13 cellular contexts compared by ENCODE assay signal in genomic region chr1:30058966-30059365, GRCh38.
DNase-seq lines count a peak whose midpoint lies in the region; ATAC-seq and TF ChIP-seq lines count a peak whose summit lies in the region.
"Had no signal": no experiment of that assay in that cellular context is flagged by ENCODE, and none has a peak within 500 bp of the region (broad histone marks: within the 10 kb centered on the region; RNA-seq: fewer than 3 reads in every experiment).

No MANE protein-coding gene starts in this region.

- in situ Hi-C loops in astrocyte of the cerebellum (cut with HindIII; ENCODE audit: low sequenced_read_pairs) = no loop called here

- H3K9me3 ChIP-seq in hepatocyte (ENCODE audit: low read depth) = no peaks in the 10 kb centered on the region

- no peaks in the 10 kb centered on the region for H4K20me1 ChIP-seq in hepatocyte (ENCODE audit: insufficient read depth, poor library complexity, severe bottlenecking)

- H3K27ac Mint-ChIP-seq in activated T-helper 1 cell treated with anti-CD3 and anti-CD28 coated beads, Interleukin-12 subunit alpha, Interleukin-12 subunit beta, Interleukin-2, Interleukin-4 antibody, amounts not matched to agents 30 ng/mL and 10 ng/mL and 1 ng/mL, durations not matched to agents 14 hours and 24 hours and 36 hours = no peak overlapping the region
- H3K27ac Mint-ChIP-seq: CD4-positive, alpha-beta memory T cell; natural killer cell treated with Interleukin-12 subunit alpha and Interleukin-12 subunit beta and Interleukin-15 and Interleukin-18, amount 100 ng/mL, for 72 hours; stimulated activated effector memory CD8-positive, alpha-beta T cell treated with anti-CD3 and anti-CD28 coated beads, Interleukin-12 subunit alpha, Interleukin-12 subunit beta, amount 100 ng/mL, for 72 hours had no signal

- no peak overlapping the region for H3K4me3 ChIP-seq in AG09309 (ENCODE audit: control insufficient read depth, low read depth, low read length)
- H3K4me3 ChIP-seq in astrocyte of the cerebellum (ENCODE audit: low read depth, low read length) = no peak overlapping the region
- no peak overlapping the region for H3K4me3 ChIP-seq in hepatocyte
- H3K4me3 ChIP-seq in dorsolateral prefrontal cortex = no peak overlapping the region
- H3K4me3 ChIP-seq: GM12878 had no signal

- H3K4me1 ChIP-seq in hepatocyte (ENCODE audit: insufficient read depth) = no peaks in the 10 kb centered on the region

- H3K27me3 ChIP-seq in hepatocyte = peaks cover 14% of the 10 kb centered on the region
- H3K27me3 ChIP-seq in dorsolateral prefrontal cortex = peaks cover 0 to 5% (median 0%) of the 10 kb centered on the region in 45 donors

- no peak overlapping the region for H3K27ac ChIP-seq in hepatocyte
- H3K27ac ChIP-seq in dorsolateral prefrontal cortex = no peak overlapping the region

- H3K36me3 ChIP-seq in hepatocyte (replicated peaks; ENCODE audit: insufficient read depth, low read depth) = no peaks in the 10 kb centered on the region

- peak; percentile 85 for DNase-seq in AG09309 (ENCODE audit: low read depth)
- DNase-seq in HPDE6-E6E7 (ENCODE audit: extremely low spot score) = peak; percentile 53
- peak; percentile 73 for DNase-seq in astrocyte of the cerebellum (ENCODE audit: low read depth)
- peak; percentile 74 for DNase-seq in hepatocyte (ENCODE audit: low spot score)
- DNase-seq in dorsolateral prefrontal cortex = no peak
- no peak for DNase-seq in activated T-helper 1 cell treated with anti-CD3 and anti-CD28 coated beads, Interleukin-12 subunit alpha, Interleukin-12 subunit beta, Interleukin-2, Interleukin-4 antibody, amounts not matched to agents 30 ng/mL and 10 ng/mL and 1 ng/mL, durations not matched to agents 14 hours and 24 hours and 36 hours (ENCODE audit: low spot score)
- DNase-seq: CD4-positive, alpha-beta memory T cell; NCI-H2081 had no signal

- no peaks in the 10 kb centered on the region for H3K79me2 ChIP-seq in hepatocyte

- intact Hi-C loops in dorsolateral prefrontal cortex (cut with DNase I) = no loop called here
- intact Hi-C loops in activated T-helper 1 cell treated with anti-CD3 and anti-CD28 coated beads, Interleukin-12 subunit alpha, Interleukin-12 subunit beta, Interleukin-2, Interleukin-4 antibody, amounts not matched to agents 30 ng/mL and 10 ng/mL and 1 ng/mL, durations not matched to agents 14 hours and 24 hours and 36 hours (cut with micrococcal nuclease) = no loop called here

- no peaks in the 10 kb centered on the region for H3K9me2 ChIP-seq in hepatocyte (replicated peaks; ENCODE audit: insufficient read depth)

- ATAC-seq in HG03097 (IDR thresholded peaks at IDR 0.05; ENCODE audit: low FRiP score, unreplicated experiment) (no peak), GM18858 (IDR thresholded peaks at IDR 0.05; ENCODE audit: unreplicated experiment) (no peak)
- ATAC-seq: GM12878; natural killer cell treated with Interleukin-12 subunit alpha and Interleukin-12 subunit beta and Interleukin-15 and Interleukin-18, amount 100 ng/mL, for 72 hours had no signal

- no peaks in the 10 kb centered on the region for H3K27me3 Mint-ChIP-seq in activated T-helper 1 cell treated with anti-CD3 and anti-CD28 coated beads, Interleukin-12 subunit alpha, Interleukin-12 subunit beta, Interleukin-2, Interleukin-4 antibody, amounts not matched to agents 30 ng/mL and 10 ng/mL and 1 ng/mL, durations not matched to agents 14 hours and 24 hours and 36 hours (ENCODE audit: insufficient read depth)

- H3K36me3 Mint-ChIP-seq in activated T-helper 1 cell treated with anti-CD3 and anti-CD28 coated beads, Interleukin-12 subunit alpha, Interleukin-12 subunit beta, Interleukin-2, Interleukin-4 antibody, amounts not matched to agents 30 ng/mL and 10 ng/mL and 1 ng/mL, durations not matched to agents 14 hours and 24 hours and 36 hours (ENCODE audit: low read depth) = no peaks in the 10 kb centered on the region
- H3K36me3 Mint-ChIP-seq: CD4-positive, alpha-beta memory T cell; natural killer cell treated with Interleukin-12 subunit alpha and Interleukin-12 subunit beta and Interleukin-15 and Interleukin-18, amount 100 ng/mL, for 72 hours; stimulated activated effector memory CD8-positive, alpha-beta T cell treated with anti-CD3 and anti-CD28 coated beads, Interleukin-12 subunit alpha, Interleukin-12 subunit beta, amount 100 ng/mL, for 72 hours had no signal

- TF ChIP-seq CTCF in AG09309 (IDR thresholded peaks at IDR 0.05; ENCODE audit: control insufficient read depth, insufficient read depth, low read depth, low read length, missing control alignments) = peak; percentile 2
- no peak for TF ChIP-seq CTCF in astrocyte of the cerebellum (IDR thresholded peaks at IDR 0.05; ENCODE audit: low read depth, low read length, missing control alignments)
- TF ChIP-seq CTCF in hepatocyte (IDR thresholded peaks at IDR 0.05; ENCODE audit: poor library complexity) = no peak
- TF ChIP-seq CTCF in dorsolateral prefrontal cortex (IDR thresholded peaks at IDR 0.05 in 54 of 56, conservative IDR thresholded peaks at IDR 0.05 in 2 of 56; ENCODE audit: low read depth in 1 of 56, partially characterized antibody in 56 of 56) = no peak

- no peak overlapping the region for H3K4me2 ChIP-seq in hepatocyte

- no peaks in the 10 kb centered on the region for H3K4me1 Mint-ChIP-seq in activated T-helper 1 cell treated with anti-CD3 and anti-CD28 coated beads, Interleukin-12 subunit alpha, Interleukin-12 subunit beta, Interleukin-2, Interleukin-4 antibody, amounts not matched to agents 30 ng/mL and 10 ng/mL and 1 ng/mL, durations not matched to agents 14 hours and 24 hours and 36 hours (ENCODE audit: low read depth)
- H3K4me1 Mint-ChIP-seq: CD4-positive, alpha-beta memory T cell; stimulated activated effector memory CD8-positive, alpha-beta T cell treated with anti-CD3 and anti-CD28 coated beads, Interleukin-12 subunit alpha, Interleukin-12 subunit beta, amount 100 ng/mL, for 72 hours had no signal

- no peak overlapping the region for H3K4me3 Mint-ChIP-seq in activated T-helper 1 cell treated with anti-CD3 and anti-CD28 coated beads, Interleukin-12 subunit alpha, Interleukin-12 subunit beta, Interleukin-2, Interleukin-4 antibody, amounts not matched to agents 30 ng/mL and 10 ng/mL and 1 ng/mL, durations not matched to agents 14 hours and 24 hours and 36 hours
- H3K4me3 Mint-ChIP-seq: CD4-positive, alpha-beta memory T cell; natural killer cell treated with Interleukin-12 subunit alpha and Interleukin-12 subunit beta and Interleukin-15 and Interleukin-18, amount 100 ng/mL, for 72 hours; stimulated activated effector memory CD8-positive, alpha-beta T cell treated with anti-CD3 and anti-CD28 coated beads, Interleukin-12 subunit alpha, Interleukin-12 subunit beta, amount 100 ng/mL, for 72 hours had no signal

- 59% methylated on average over 4 of the region's 4 CpGs for WGBS in hepatocyte (ENCODE audit: low lambda C conversion rate, missing lambda C conversion rate)

- H3K9me3 Mint-ChIP-seq in activated T-helper 1 cell treated with anti-CD3 and anti-CD28 coated beads, Interleukin-12 subunit alpha, Interleukin-12 subunit beta, Interleukin-2, Interleukin-4 antibody, amounts not matched to agents 30 ng/mL and 10 ng/mL and 1 ng/mL, durations not matched to agents 14 hours and 24 hours and 36 hours = no peaks in the 10 kb centered on the region
- H3K9me3 Mint-ChIP-seq: natural killer cell treated with Interleukin-12 subunit alpha and Interleukin-12 subunit beta and Interleukin-15 and Interleukin-18, amount 100 ng/mL, for 72 hours; stimulated activated effector memory CD8-positive, alpha-beta T cell treated with anti-CD3 and anti-CD28 coated beads, Interleukin-12 subunit alpha, Interleukin-12 subunit beta, amount 100 ng/mL, for 72 hours had no signal

- no peak overlapping the region for H2AFZ ChIP-seq in hepatocyte

Comparison
In these comparisons a context has a peak if more than half of its experiments do, and no peak if none do; other contexts are left out.
1. DNase-seq: peak in AG09309 (single experiment), HPDE6-E6E7 (single experiment), astrocyte of the cerebellum (single experiment) and hepatocyte (single experiment); none in dorsolateral prefrontal cortex (0 of 10) and activated T-helper 1 cell treated with anti-CD3 and anti-CD28 coated beads, Interleukin-12 subunit alpha, Interleukin-12 subunit beta, Interleukin-2, Interleukin-4 antibody, amounts not matched to agents 30 ng/mL and 10 ng/mL and 1 ng/mL, durations not matched to agents 14 hours and 24 hours and 36 hours (single experiment).